8 cellular contexts compared by ENCODE assay signal in genomic region chr16:67967956-67968439, GRCh38. TPM values are rescaled to one million over a fixed set of nuclear protein-coding genes. Genes with fewer than 3 reads are reported as not detected.
DNase-seq lines count a peak whose midpoint lies in the region; ATAC-seq, FAIRE-seq and TF ChIP-seq lines count a peak whose summit lies in the region.

No MANE protein-coding gene starts in this region.

- FAIRE-seq in kidney (lab: Jason Lieb, UNC), result no peak

- H2AFZ ChIP-seq in mammary epithelial cell (ENCODE audit: low read depth, low read length), result peak overlapping the region; percentile 91

- H3K36me3 ChIP-seq in mammary epithelial cell (ENCODE audit: insufficient read depth, low read length) (peaks cover 5% of the 10 kb centered on the region), kidney (ENCODE audit: control insufficient read depth in 1 of 2, insufficient read depth in 2 of 2, low read length in 2 of 2) (peaks cover 0 to 2% of the 10 kb centered on the region in 2 donors)

- H3K36me3 Mint-ChIP-seq in stimulated activated effector memory CD8-positive, alpha-beta T cell treated with anti-CD3 and anti-CD28 coated beads, Interleukin-12 subunit alpha, Interleukin-12 subunit beta, amount 100 ng/mL, for 72 hours, result peaks cover 7% of the 10 kb centered on the region

- in situ Hi-C loops in mammary epithelial cell (cut with MboI; ENCODE audit: low sequenced_read_pairs in 2 of 2), result no loop called here

- H3K79me2 ChIP-seq in mammary epithelial cell (ENCODE audit: insufficient read depth, low read length), result peaks cover 54% of the 10 kb centered on the region

- DNase-seq in activated T-cell treated with anti-CD3 and anti-CD28 coated beads for 48 hours (ENCODE audit: low read depth), result peak; percentile 27
- no peak for DNase-seq in activated T-cell treated with anti-CD3 and anti-CD28 coated beads for 4 hours
- peak; percentile 56 for DNase-seq in RPMI8226
- no peak for DNase-seq in mammary epithelial cell
- DNase-seq in kidney, result peak; percentile 86
- DNase-seq in stimulated activated effector memory CD8-positive, alpha-beta T cell treated with anti-CD3 and anti-CD28 coated beads, Interleukin-12 subunit alpha, Interleukin-12 subunit beta, amount 100 ng/mL, for 72 hours (ENCODE audit: low spot score in 2 of 2), result peak in 1 of 2 donors; percentile 25
- DNase-seq in NCI-H2029 treated with DMSO at 0.1 percent for 48 hours (lab: John Stamatoyannopoulos, UW), result no peak

- peaks cover 45% of the 10 kb centered on the region for H3K4me1 ChIP-seq in mammary epithelial cell (ENCODE audit: insufficient read depth, low read length)
- H3K4me1 ChIP-seq in kidney (ENCODE audit: control insufficient read depth in 1 of 2, insufficient read depth in 1 of 2, low read depth in 1 of 2, low read length in 2 of 2), result peaks cover 7 to 22% of the 10 kb centered on the region in 2 donors

- H3K27ac ChIP-seq in mammary epithelial cell (ENCODE audit: insufficient read depth, low read depth, low read length) (peak overlapping the region; percentile 54), kidney (ENCODE audit: low read depth in 2 of 2, low read length in 2 of 2) (peak overlapping the region; percentile 93 to 95)

- ATAC-seq in HG02981 (IDR thresholded peaks at IDR 0.05; ENCODE audit: unreplicated experiment), result peak; percentile 25
- peak; percentile 27 for ATAC-seq in stimulated activated effector memory CD8-positive, alpha-beta T cell treated with anti-CD3 and anti-CD28 coated beads, Interleukin-12 subunit alpha, Interleukin-12 subunit beta, amount 100 ng/mL, for 72 hours

- peaks cover 33% of the 10 kb centered on the region for H3K4me1 Mint-ChIP-seq in stimulated activated effector memory CD8-positive, alpha-beta T cell treated with anti-CD3 and anti-CD28 coated beads, Interleukin-12 subunit alpha, Interleukin-12 subunit beta, amount 100 ng/mL, for 72 hours

- H3K9ac ChIP-seq in mammary epithelial cell (ENCODE audit: insufficient read depth, low read length) (peak overlapping the region; percentile 87), kidney (ENCODE audit: low read length in 2 of 2) (peak overlapping the region; percentile 4 to 98)

- H3K9me3 Mint-ChIP-seq in stimulated activated effector memory CD8-positive, alpha-beta T cell treated with anti-CD3 and anti-CD28 coated beads, Interleukin-12 subunit alpha, Interleukin-12 subunit beta, amount 100 ng/mL, for 72 hours, result no peaks in the 10 kb centered on the region

- BruUV-seq in mammary epithelial cell (replicated peaks; lab: Mats Ljungman, UMichigan), result TSS peak; percentile 37

- H3K4me2 ChIP-seq in mammary epithelial cell (ENCODE audit: insufficient read depth, low read depth, low read length), result peak overlapping the region; percentile 74

- CTCF ChIA-PET in mammary epithelial cell (lab: Charles Lee; ENCODE audit: low non-redundant PET), result no interaction called here

- intact Hi-C loops in mammary epithelial cell (cut with micrococcal nuclease) (no loop called here), kidney (cut with DNase I) (no loop called here)

- peak overlapping the region; percentile 74 for H3K27ac Mint-ChIP-seq in stimulated activated effector memory CD8-positive, alpha-beta T cell treated with anti-CD3 and anti-CD28 coated beads, Interleukin-12 subunit alpha, Interleukin-12 subunit beta, amount 100 ng/mL, for 72 hours

- no peaks in the 10 kb centered on the region for H4K20me1 ChIP-seq in mammary epithelial cell (ENCODE audit: insufficient read depth, low read length)

- H3K4me3 ChIP-seq in mammary epithelial cell (replicated peaks in 1 of 3; ENCODE audit: insufficient read depth in 1 of 3, low read depth in 2 of 3, low read length in 3 of 3), result peak overlapping the region; percentile 71 to 80 (median 79)
- peak overlapping the region; percentile 75 to 93 for H3K4me3 ChIP-seq in kidney (ENCODE audit: low read length in 2 of 2)

- 5% methylated on average over 2 of the region's 50 CpGs for WGBS in mammary epithelial cell (ENCODE audit: low coverage, missing lambda C conversion rate)

- no peaks in the 10 kb centered on the region for H3K27me3 ChIP-seq in mammary epithelial cell (ENCODE audit: insufficient read depth, low read length)

- dilution Hi-C loops in mammary epithelial cell (cut with HindIII; ENCODE audit: low sequenced_read_pairs), result no loop called here

- no peak for TF ChIP-seq CTCF in mammary epithelial cell (conservative IDR thresholded peaks at IDR 0.05 in 1 of 2, IDR thresholded peaks at IDR 0.05 in 1 of 2; ENCODE audit: extremely low read depth in 1 of 2, insufficient read depth in 1 of 2, low read depth in 1 of 2, low read length in 2 of 2)
- no peak for TF ChIP-seq CTCF in kidney (IDR thresholded peaks at IDR 0.05; ENCODE audit: borderline replicate concordance, extremely low read depth, insufficient read depth)

- H3K4me3 Mint-ChIP-seq in stimulated activated effector memory CD8-positive, alpha-beta T cell treated with anti-CD3 and anti-CD28 coated beads, Interleukin-12 subunit alpha, Interleukin-12 subunit beta, amount 100 ng/mL, for 72 hours, result peak overlapping the region; percentile 92

- H3K9me3 ChIP-seq in mammary epithelial cell (replicated peaks; ENCODE audit: insufficient read depth, low read length) (no peaks in the 10 kb centered on the region), kidney (ENCODE audit: control insufficient read depth in 1 of 2, low read length in 2 of 2) (no peaks in the 10 kb centered on the region)

RNA-seq across cellular contexts. Expression of gene SLC12A4, which starts 0.4 kb away (rescaled TPM):
- total RNA-seq in mammary epithelial cell (100 to 1,000 TPM in 1 of 2 donors, 10 to 100 TPM in 1; 88.2 to 120 TPM), kidney (66.2 TPM)
- polyA plus RNA-seq in mammary epithelial cell (57.1 TPM), kidney (ENCODE audit: insufficient read depth, low read depth, low replicate concordance) (16.7 TPM)
- 154 TPM for polyA minus RNA-seq in mammary epithelial cell

RNA-seq across cellular contexts. Expression of gene DPEP3, which starts 12.3 kb away (rescaled TPM):
- total RNA-seq in mammary epithelial cell (not detected), kidney (0.19 TPM)
- polyA plus RNA-seq in mammary epithelial cell (not detected), kidney (ENCODE audit: insufficient read depth, low read depth, low replicate concordance) (not detected)
- polyA minus RNA-seq in mammary epithelial cell, result not detected

RNA-seq across cellular contexts. Expression of gene LCAT, which starts 24.1 kb away (rescaled TPM):
- total RNA-seq in mammary epithelial cell (10 to 100 TPM; 13.0 to 43.9 TPM), kidney (27.4 TPM)
- polyA plus RNA-seq in mammary epithelial cell (9.3 TPM), kidney (ENCODE audit: insufficient read depth, low read depth, low replicate concordance) (10.2 TPM)
- 0.72 TPM for polyA minus RNA-seq in mammary epithelial cell

RNA-seq across cellular contexts. Expression of gene DPEP2, which starts 31.3 kb away (rescaled TPM):
- not detected for total RNA-seq in mammary epithelial cell
- not detected for polyA plus RNA-seq in mammary epithelial cell
- not detected for polyA minus RNA-seq in mammary epithelial cell
- 3.1 TPM for total RNA-seq in kidney
- 0.99 TPM for polyA plus RNA-seq in kidney (ENCODE audit: insufficient read depth, low read depth, low replicate concordance)

RNA-seq across cellular contexts. Expression of gene PSMB10, which starts 31.3 kb away (rescaled TPM):
- total RNA-seq in mammary epithelial cell (10 to 100 TPM in 1 of 2 donors, 1 to 10 TPM in 1; 9.2 to 23.8 TPM), kidney (78.6 TPM)
- polyA plus RNA-seq in mammary epithelial cell (15.7 TPM), kidney (ENCODE audit: insufficient read depth, low read depth, low replicate concordance) (76.4 TPM)
- 4.5 TPM for polyA minus RNA-seq in mammary epithelial cell

Comparison
In these comparisons a context has a peak if more than half of its experiments do, and no peak if none do; other contexts are left out.
1. DNase-seq: peak in activated T-cell treated with anti-CD3 and anti-CD28 coated beads for 48 hours (single experiment), RPMI8226 (single experiment) and kidney (single experiment); none in activated T-cell treated with anti-CD3 and anti-CD28 coated beads for 4 hours (single experiment), mammary epithelial cell (single experiment) and NCI-H2029 treated with DMSO at 0.1 percent for 48 hours (single experiment).